ENCODE assay signal across 19 cellular contexts in the genomic region with DNA sequence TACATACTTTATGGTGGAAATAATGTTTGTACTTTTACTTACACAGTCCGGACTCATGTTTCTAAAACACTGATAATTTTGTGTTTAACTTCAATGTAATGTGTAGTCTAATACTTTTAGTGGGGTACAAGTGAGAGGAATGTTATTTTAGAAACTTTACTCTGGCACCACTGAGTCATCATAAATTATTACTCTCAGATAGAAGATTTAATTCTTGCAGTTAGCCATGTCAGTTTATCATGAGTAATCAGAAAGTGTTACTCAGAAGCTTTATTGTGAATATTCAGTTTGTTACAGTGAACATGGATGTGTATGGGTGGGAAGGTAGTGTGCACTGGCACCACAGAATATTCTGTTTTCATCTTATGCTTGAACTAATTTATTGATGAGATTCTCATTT. TPM values are rescaled to one million over a fixed set of nuclear protein-coding genes. Genes with fewer than 3 reads are reported as not detected.
DNase-seq lines count a peak whose midpoint lies in the region; ATAC-seq, FAIRE-seq and TF ChIP-seq lines count a peak whose summit lies in the region.
"Had no signal": no experiment of that assay in that cellular context is flagged by ENCODE, and none has a peak within 500 bp of the region (broad histone marks: within the 10 kb centered on the region; RNA-seq: fewer than 3 reads in every experiment).

No MANE protein-coding gene starts in this region.

- no peaks in the 10 kb centered on the region for H3K4me1 ChIP-seq in left ventricle myocardium inferior
- H3K4me1 ChIP-seq in mammary epithelial cell (ENCODE audit: insufficient read depth, low read length), result peaks cover 15% of the 10 kb centered on the region
- H3K4me1 ChIP-seq in keratinocyte (ENCODE audit: control insufficient read depth, extremely low read depth, insufficient read depth, low read length), result peaks cover 24% of the 10 kb centered on the region
- H3K4me1 ChIP-seq: body of pancreas, heart right ventricle had no signal

- H3K27ac ChIP-seq in left ventricle myocardium inferior (replicated peaks) (peak overlapping the region; percentile 39), mammary epithelial cell (ENCODE audit: insufficient read depth, low read depth, low read length) (no peak overlapping the region), keratinocyte (ENCODE audit: control insufficient read depth, insufficient read depth, low read length) (peak overlapping the region; percentile 95)
- H3K27ac ChIP-seq: body of pancreas had no signal

- H2AFZ ChIP-seq in mammary epithelial cell (ENCODE audit: low read depth, low read length) (no peak overlapping the region), keratinocyte (ENCODE audit: control insufficient read depth, low read length) (no peak overlapping the region)

- ATAC-seq in left ventricle myocardium superior (no peak), HG02884 (IDR thresholded peaks at IDR 0.05; ENCODE audit: unreplicated experiment) (no peak)
- ATAC-seq: activated CD8-positive, alpha-beta T cell treated with anti-CD3 and anti-CD28 coated beads, Interleukin-2, amount 10 ng/mL, durations not matched to agents 7 days and 5 days; body of pancreas; CD8-positive, alpha-beta T cell; effector memory CD8-positive, alpha-beta T cell; natural killer cell had no signal

- no peak for FAIRE-seq in keratinocyte (lab: Jason Lieb, UNC)

- in situ Hi-C loops in mammary epithelial cell (cut with MboI; ENCODE audit: low sequenced_read_pairs in 2 of 2), result no loop called here

- TF ChIP-seq CTCF in left ventricle myocardium inferior (IDR thresholded peaks at IDR 0.05; ENCODE audit: borderline replicate concordance) (no peak), mammary epithelial cell (conservative IDR thresholded peaks at IDR 0.05 in 1 of 2, IDR thresholded peaks at IDR 0.05 in 1 of 2; ENCODE audit: extremely low read depth in 1 of 2, insufficient read depth in 1 of 2, low read depth in 1 of 2, low read length in 2 of 2) (no peak), keratinocyte (optimal IDR thresholded peaks at IDR 0.05 in 1 of 3, IDR thresholded peaks at IDR 0.05 in 1 of 3, conservative IDR thresholded peaks at IDR 0.05 in 1 of 3; ENCODE audit: extremely low read depth in 1 of 3, insufficient read depth in 2 of 3, low read length in 3 of 3) (no peak)

- WGBS in mammary epithelial cell (ENCODE audit: low coverage, missing lambda C conversion rate), result 92% methylated on average over 1 of the region's 1 CpG

- H3K4me3 ChIP-seq in left ventricle myocardium inferior (no peak overlapping the region), mammary epithelial cell (replicated peaks in 1 of 3; ENCODE audit: insufficient read depth in 1 of 3, low read depth in 2 of 3, low read length in 3 of 3) (no peak overlapping the region), keratinocyte (ENCODE audit: control insufficient read depth in 2 of 3, extremely low read depth in 1 of 3, insufficient read depth in 2 of 3, low read depth in 1 of 3, low read length in 3 of 3) (no peak overlapping the region)
- H3K4me3 ChIP-seq: body of pancreas, heart right ventricle had no signal

- no peaks in the 10 kb centered on the region for H4K20me1 ChIP-seq in mammary epithelial cell (ENCODE audit: insufficient read depth, low read length)
- no peaks in the 10 kb centered on the region for H4K20me1 ChIP-seq in keratinocyte (ENCODE audit: control insufficient read depth, extremely low read depth, insufficient read depth, low read length)

- intact Hi-C loops in left ventricle myocardium inferior (cut with micrococcal nuclease) (no loop called here), left ventricle myocardium superior (cut with micrococcal nuclease) (no loop called here), mammary epithelial cell (cut with micrococcal nuclease) (no loop called here)

- no peak overlapping the region for H3K9ac ChIP-seq in mammary epithelial cell (ENCODE audit: insufficient read depth, low read length)
- H3K9ac ChIP-seq in keratinocyte (ENCODE audit: control insufficient read depth, extremely low read depth, insufficient read depth, low read length), result no peak overlapping the region

- CTCF ChIA-PET in mammary epithelial cell (lab: Charles Lee; ENCODE audit: low non-redundant PET), result no interaction called here

- H3K79me2 ChIP-seq in mammary epithelial cell (ENCODE audit: insufficient read depth, low read length) (peaks cover 4% of the 10 kb centered on the region), keratinocyte (ENCODE audit: control insufficient read depth, insufficient read depth, low read length) (no peaks in the 10 kb centered on the region)

- dilution Hi-C loops in mammary epithelial cell (cut with HindIII; ENCODE audit: low sequenced_read_pairs), result no loop called here
- dilution Hi-C loops in keratinocyte (cut with MboI; ENCODE audit: extremely low pct_ligation_motif_present, low sequenced_read_pairs), result no loop called here

- H3K4me2 ChIP-seq in mammary epithelial cell (ENCODE audit: insufficient read depth, low read depth, low read length), result no peak overlapping the region
- H3K4me2 ChIP-seq in keratinocyte (ENCODE audit: control insufficient read depth, extremely low read depth, insufficient read depth, low read depth, low read length), result no peak overlapping the region

- H3K27me3 ChIP-seq in left ventricle myocardium inferior (ENCODE audit: low read depth) (no peaks in the 10 kb centered on the region), mammary epithelial cell (ENCODE audit: insufficient read depth, low read length) (no peaks in the 10 kb centered on the region), keratinocyte (ENCODE audit: control insufficient read depth, extremely low read depth, insufficient read depth, low read length) (no peaks in the 10 kb centered on the region)
- H3K27me3 ChIP-seq: body of pancreas, heart right ventricle had no signal

- no peaks in the 10 kb centered on the region for H3K9me1 ChIP-seq in keratinocyte (ENCODE audit: control insufficient read depth, extremely low read depth, insufficient read depth, low read length)

- H3K36me3 ChIP-seq in left ventricle myocardium inferior, result no peaks in the 10 kb centered on the region
- peaks cover 2% of the 10 kb centered on the region for H3K36me3 ChIP-seq in mammary epithelial cell (ENCODE audit: insufficient read depth, low read length)
- no peaks in the 10 kb centered on the region for H3K36me3 ChIP-seq in keratinocyte (ENCODE audit: control insufficient read depth in 2 of 2, extremely low read depth in 1 of 2, insufficient read depth in 2 of 2, low read length in 2 of 2)
- H3K36me3 ChIP-seq: heart right ventricle had no signal

- no peak for DNase-seq in left ventricle myocardium inferior
- no peak for DNase-seq in left ventricle myocardium superior
- DNase-seq in mammary epithelial cell, result peak; percentile 47
- peak; percentile 15 for DNase-seq in keratinocyte (ENCODE audit: low read depth, low spot score)
- DNase-seq in stimulated activated CD4-positive, alpha-beta T cell treated with anti-CD3 and anti-CD28 coated beads, Interleukin-4, amount 100 ng/mL, for 24 hours, result no peak
- no peak for DNase-seq in mucosa of gallbladder (ENCODE audit: low spot score)
- DNase-seq in HT-29 (ENCODE audit: low spot score), result no peak
- DNase-seq: activated CD8-positive, alpha-beta T cell treated with anti-CD3 and anti-CD28 coated beads, Interleukin-2, amount 10 ng/mL, durations not matched to agents 7 days and 5 days; body of pancreas; CD8-positive, alpha-beta T cell; effector memory CD8-positive, alpha-beta T cell; heart right ventricle; natural killer cell; NCI-H1105; NCI-H446; trophoblast cell had no signal

- BruUV-seq in mammary epithelial cell (replicated peaks; lab: Mats Ljungman, UMichigan), result no TSS peak

- H3K9me3 ChIP-seq in left ventricle myocardium inferior (replicated peaks) (no peaks in the 10 kb centered on the region), mammary epithelial cell (replicated peaks; ENCODE audit: insufficient read depth, low read length) (no peaks in the 10 kb centered on the region), keratinocyte (ENCODE audit: control insufficient read depth, low read depth, low read length) (no peaks in the 10 kb centered on the region)
- H3K9me3 ChIP-seq: body of pancreas, heart right ventricle had no signal

RNA-seq across cellular contexts. Expression of gene OGN, which starts 20.0 kb away (rescaled TPM):
- total RNA-seq in left ventricle myocardium inferior (19.2 TPM), left ventricle myocardium superior (8.1 TPM), mammary epithelial cell (not detected), mucosa of gallbladder (154 TPM)
- polyA plus RNA-seq in mammary epithelial cell (not detected), keratinocyte (not detected in 3 replicates)
- polyA minus RNA-seq in mammary epithelial cell (not detected), keratinocyte (not detected in 3 replicates)
- polyA plus RNA-seq in keratinocyte (2011; ENCODE audit: low read depth), result not detected
- polyA plus RNA-seq in keratinocyte (2011; cell fraction: cytosol; rRNA removed), result not detected in 2 replicates
- not detected in 2 replicates for polyA plus RNA-seq in keratinocyte (2011; cell fraction: nucleus; rRNA removed)
- 0.14 TPM in 1 of 2 replicates, not detected in the other for polyA plus RNA-seq in keratinocyte (2012; ENCODE audit: low replicate concordance)
- polyA minus RNA-seq in keratinocyte (2011; cell fraction: cytosol; rRNA and poly(A)+ RNA removed), result not detected
- polyA minus RNA-seq in keratinocyte (2011; cell fraction: nucleus; rRNA and poly(A)+ RNA removed), result not detected in 2 replicates
- not detected in 2 replicates for total RNA-seq in HT-29 (2014; rRNA removed; shearing (Covaris generic))
- total RNA-seq: activated CD8-positive, alpha-beta T cell treated with anti-CD3 and anti-CD28 coated beads, Interleukin-2, amount 10 ng/mL, durations not matched to agents 7 days and 5 days; CD8-positive, alpha-beta T cell; renal cortical epithelial cell had no signal

RNA-seq across cellular contexts. Expression of gene OMD, which starts 39.9 kb away (rescaled TPM):
- total RNA-seq in left ventricle myocardium inferior (6.4 TPM), left ventricle myocardium superior (4.4 TPM), mammary epithelial cell (not detected), mucosa of gallbladder (4.8 TPM)
- polyA plus RNA-seq in mammary epithelial cell (not detected), keratinocyte (not detected in 3 replicates)
- polyA minus RNA-seq in mammary epithelial cell (not detected), keratinocyte (not detected in 3 replicates)
- polyA plus RNA-seq in keratinocyte (2011; ENCODE audit: low read depth), result not detected
- not detected in 2 replicates for polyA plus RNA-seq in keratinocyte (2011; cell fraction: cytosol; rRNA removed)
- not detected in 2 replicates for polyA plus RNA-seq in keratinocyte (2011; cell fraction: nucleus; rRNA removed)
- polyA plus RNA-seq in keratinocyte (2012; ENCODE audit: low replicate concordance), result 0.08 TPM in 1 of 2 replicates, not detected in the other
- not detected for polyA minus RNA-seq in keratinocyte (2011; cell fraction: cytosol; rRNA and poly(A)+ RNA removed)
- not detected in 2 replicates for polyA minus RNA-seq in keratinocyte (2011; cell fraction: nucleus; rRNA and poly(A)+ RNA removed)
- total RNA-seq in HT-29 (2014; rRNA removed; shearing (Covaris generic)), result not detected in 2 replicates
- total RNA-seq: activated CD8-positive, alpha-beta T cell treated with anti-CD3 and anti-CD28 coated beads, Interleukin-2, amount 10 ng/mL, durations not matched to agents 7 days and 5 days; CD8-positive, alpha-beta T cell; natural killer cell; renal cortical epithelial cell had no signal
- polyA plus RNA-seq: IgD-negative memory B cell had no signal

RNA-seq across cellular contexts. Expression of gene CENPP, which starts 58.6 kb away (rescaled TPM):
- 5.4 TPM for total RNA-seq in left ventricle myocardium inferior
- total RNA-seq in left ventricle myocardium superior, result 4.3 TPM
- total RNA-seq in mammary epithelial cell, result 1 to 10 TPM; 3.0 to 7.5 TPM
- polyA plus RNA-seq in mammary epithelial cell, result 4.4 TPM
- 2.6 TPM for polyA minus RNA-seq in mammary epithelial cell
- 2.8 to 6.7 TPM (median 3.3 TPM) in 3 replicates for polyA plus RNA-seq in keratinocyte
- 1.3 TPM for polyA plus RNA-seq in keratinocyte (2011; ENCODE audit: low read depth)
- polyA plus RNA-seq in keratinocyte (2011; cell fraction: cytosol; rRNA removed), result 3.3 and 4.6 TPM in 2 replicates
- polyA plus RNA-seq in keratinocyte (2011; cell fraction: nucleus; rRNA removed), result 1.5 and 2.0 TPM in 2 replicates
- polyA plus RNA-seq in keratinocyte (2012; ENCODE audit: low replicate concordance), result 2.7 and 4.6 TPM in 2 replicates
- polyA minus RNA-seq in keratinocyte, result 0.75 to 3.0 TPM (median 2.0 TPM) in 3 replicates
- 2.5 TPM for polyA minus RNA-seq in keratinocyte (2011; cell fraction: cytosol; rRNA and poly(A)+ RNA removed)
- 1.2 and 7.8 TPM in 2 replicates for polyA minus RNA-seq in keratinocyte (2011; cell fraction: nucleus; rRNA and poly(A)+ RNA removed)
- total RNA-seq in mucosa of gallbladder, result 2.3 TPM
- 2.6 and 5.8 TPM in 2 replicates for total RNA-seq in HT-29 (2014; rRNA removed; shearing (Covaris generic))

RNA-seq across cellular contexts. Expression of gene NOL8, which starts 59.2 kb away (rescaled TPM):
- total RNA-seq in left ventricle myocardium inferior (12.7 TPM), left ventricle myocardium superior (13.1 TPM), mammary epithelial cell (10 to 100 TPM; 21.8 to 42.4 TPM), mucosa of gallbladder (25.1 TPM)
- polyA plus RNA-seq in mammary epithelial cell (13.7 TPM), keratinocyte (18.8 to 28.9 TPM (median 20.2 TPM) in 3 replicates)
- polyA minus RNA-seq in mammary epithelial cell (14.5 TPM), keratinocyte (2.7 to 50.9 TPM (median 19.1 TPM) in 3 replicates)
- polyA plus RNA-seq in keratinocyte (2011; ENCODE audit: low read depth), result 53.0 TPM
- polyA plus RNA-seq in keratinocyte (2011; cell fraction: cytosol; rRNA removed), result 10.6 and 14.5 TPM in 2 replicates
- polyA plus RNA-seq in keratinocyte (2011; cell fraction: nucleus; rRNA removed), result 40.5 and 59.0 TPM in 2 replicates
- polyA plus RNA-seq in keratinocyte (2012; ENCODE audit: low replicate concordance), result 21.2 and 25.5 TPM in 2 replicates
- 14.4 TPM for polyA minus RNA-seq in keratinocyte (2011; cell fraction: cytosol; rRNA and poly(A)+ RNA removed)
- 25.6 and 50.8 TPM in 2 replicates for polyA minus RNA-seq in keratinocyte (2011; cell fraction: nucleus; rRNA and poly(A)+ RNA removed)
- total RNA-seq in HT-29 (2014; rRNA removed; shearing (Covaris generic)), result 9.3 and 12.3 TPM in 2 replicates

Comparison
In these comparisons a context has a peak if more than half of its experiments do, and no peak if none do; other contexts are left out.
1. DNase-seq: peak in mammary epithelial cell (single experiment) and keratinocyte (single experiment); none in left ventricle myocardium inferior (single experiment), left ventricle myocardium superior (single experiment), stimulated activated CD4-positive, alpha-beta T cell treated with anti-CD3 and anti-CD28 coated beads, Interleukin-4, amount 100 ng/mL, for 24 hours (single experiment), mucosa of gallbladder (single experiment) and HT-29 (single experiment).